8 cellular contexts compared by ENCODE assay signal in genomic region chrX:153723351-153724251, GRCh38. TPM values are rescaled to one million over a fixed set of nuclear protein-coding genes. Genes with fewer than 3 reads are reported as not detected.
A peak's percentile ranks its signal among the peaks of the same experiment; 100 is the strongest.
DNase-seq lines count a peak whose midpoint lies in the region; ATAC-seq and TF ChIP-seq lines count a peak whose summit lies in the region.

No MANE protein-coding gene starts in this region.

- intact Hi-C loops in activated T-helper 1 cell treated with anti-CD3 and anti-CD28 coated beads, Interleukin-12 subunit alpha, Interleukin-12 subunit beta, Interleukin-2, Interleukin-4 antibody, amounts not matched to agents 30 ng/mL and 10 ng/mL and 1 ng/mL, durations not matched to agents 14 hours and 24 hours and 36 hours (cut with micrococcal nuclease): loop anchor here (1.0 to 10.0 kb wide), 6 partner anchors 71 to 824 kb away; partner anchors contain the start of genes ARHGAP4, HCFC1, IDH3G and IKBKG

- no peaks in the 10 kb centered on the region for H3K9me3 Mint-ChIP-seq in activated T-helper 1 cell treated with anti-CD3 and anti-CD28 coated beads, Interleukin-12 subunit alpha, Interleukin-12 subunit beta, Interleukin-2, Interleukin-4 antibody, amounts not matched to agents 30 ng/mL and 10 ng/mL and 1 ng/mL, durations not matched to agents 14 hours and 24 hours and 36 hours
- H3K9me3 Mint-ChIP-seq in glutamatergic neuron (ENCODE audit: unreplicated experiment): peaks cover 5% of the 10 kb centered on the region

- ATAC-seq in GM18868 (IDR thresholded peaks at IDR 0.05; ENCODE audit: unreplicated experiment) (peak; percentile 38), HG03103 (IDR thresholded peaks at IDR 0.05; ENCODE audit: low read depth, unreplicated experiment) (peak; percentile 31)

- H3K27ac Mint-ChIP-seq in activated T-helper 1 cell treated with anti-CD3 and anti-CD28 coated beads, Interleukin-12 subunit alpha, Interleukin-12 subunit beta, Interleukin-2, Interleukin-4 antibody, amounts not matched to agents 30 ng/mL and 10 ng/mL and 1 ng/mL, durations not matched to agents 14 hours and 24 hours and 36 hours: peak overlapping the region; percentile 85
- peak overlapping the region; percentile 70 for H3K27ac Mint-ChIP-seq in glutamatergic neuron (ENCODE audit: unreplicated experiment)

- H3K27me3 Mint-ChIP-seq in activated T-helper 1 cell treated with anti-CD3 and anti-CD28 coated beads, Interleukin-12 subunit alpha, Interleukin-12 subunit beta, Interleukin-2, Interleukin-4 antibody, amounts not matched to agents 30 ng/mL and 10 ng/mL and 1 ng/mL, durations not matched to agents 14 hours and 24 hours and 36 hours (ENCODE audit: insufficient read depth): no peaks in the 10 kb centered on the region
- no peaks in the 10 kb centered on the region for H3K27me3 Mint-ChIP-seq in glutamatergic neuron (ENCODE audit: unreplicated experiment)

- H3K36me3 Mint-ChIP-seq in activated T-helper 1 cell treated with anti-CD3 and anti-CD28 coated beads, Interleukin-12 subunit alpha, Interleukin-12 subunit beta, Interleukin-2, Interleukin-4 antibody, amounts not matched to agents 30 ng/mL and 10 ng/mL and 1 ng/mL, durations not matched to agents 14 hours and 24 hours and 36 hours (ENCODE audit: low read depth): peaks cover 17% of the 10 kb centered on the region
- no peaks in the 10 kb centered on the region for H3K36me3 Mint-ChIP-seq in glutamatergic neuron (ENCODE audit: unreplicated experiment)

- H3K4me3 Mint-ChIP-seq in activated T-helper 1 cell treated with anti-CD3 and anti-CD28 coated beads, Interleukin-12 subunit alpha, Interleukin-12 subunit beta, Interleukin-2, Interleukin-4 antibody, amounts not matched to agents 30 ng/mL and 10 ng/mL and 1 ng/mL, durations not matched to agents 14 hours and 24 hours and 36 hours: peak overlapping the region; percentile 92
- peak overlapping the region; percentile 88 for H3K4me3 Mint-ChIP-seq in glutamatergic neuron (ENCODE audit: unreplicated experiment)

- DNase-seq in AG09319 (ENCODE audit: extremely low read depth, low read depth) (no peak), NCI-H774 (lab: John Stamatoyannopoulos, UW) (peak; percentile 22), glutamatergic neuron (peak; percentile 53), retina (peak; percentile 60), cerebellar cortex (ENCODE audit: low spot score) (no peak)
- DNase-seq in activated T-helper 1 cell treated with anti-CD3 and anti-CD28 coated beads, Interleukin-12 subunit alpha, Interleukin-12 subunit beta, Interleukin-2, Interleukin-4 antibody, amounts not matched to agents 30 ng/mL and 10 ng/mL and 1 ng/mL, durations not matched to agents 14 hours and 24 hours and 36 hours (ENCODE audit: low spot score): peak; percentile 32

- H3K4me1 Mint-ChIP-seq in activated T-helper 1 cell treated with anti-CD3 and anti-CD28 coated beads, Interleukin-12 subunit alpha, Interleukin-12 subunit beta, Interleukin-2, Interleukin-4 antibody, amounts not matched to agents 30 ng/mL and 10 ng/mL and 1 ng/mL, durations not matched to agents 14 hours and 24 hours and 36 hours (ENCODE audit: low read depth): peaks cover 17% of the 10 kb centered on the region
- H3K4me1 Mint-ChIP-seq in glutamatergic neuron (ENCODE audit: low read depth, unreplicated experiment): peaks cover 10% of the 10 kb centered on the region

- peak; percentile 39 for TF ChIP-seq CTCF in AG09319 (IDR thresholded peaks at IDR 0.05; ENCODE audit: low read depth, low read length)
- TF ChIP-seq CTCF in glutamatergic neuron (IDR thresholded peaks at IDR 0.05; ENCODE audit: partially characterized antibody, unreplicated experiment): no peak

RNA-seq across cellular contexts. Expression of gene BCAP31, which starts 0.6 kb away (rescaled TPM):
- 156 and 166 TPM in 2 replicates for total RNA-seq in activated T-helper 1 cell treated with anti-CD3 and anti-CD28 coated beads, Interleukin-12 subunit alpha, Interleukin-12 subunit beta, Interleukin-2, Interleukin-4 antibody, amounts not matched to agents 30 ng/mL and 10 ng/mL and 1 ng/mL, durations not matched to agents 14 hours and 24 hours and 36 hours
- total RNA-seq in glutamatergic neuron (ENCODE audit: unreplicated experiment): 155 TPM

RNA-seq across cellular contexts. Expression of gene ABCD1, which starts 1.1 kb away (rescaled TPM):
- total RNA-seq in activated T-helper 1 cell treated with anti-CD3 and anti-CD28 coated beads, Interleukin-12 subunit alpha, Interleukin-12 subunit beta, Interleukin-2, Interleukin-4 antibody, amounts not matched to agents 30 ng/mL and 10 ng/mL and 1 ng/mL, durations not matched to agents 14 hours and 24 hours and 36 hours: 8.4 TPM in 2 replicates
- total RNA-seq in glutamatergic neuron (ENCODE audit: unreplicated experiment): 13.5 TPM

RNA-seq across cellular contexts. Expression of gene SLC6A8, which starts 35.9 kb away (rescaled TPM):
- total RNA-seq in activated T-helper 1 cell treated with anti-CD3 and anti-CD28 coated beads, Interleukin-12 subunit alpha, Interleukin-12 subunit beta, Interleukin-2, Interleukin-4 antibody, amounts not matched to agents 30 ng/mL and 10 ng/mL and 1 ng/mL, durations not matched to agents 14 hours and 24 hours and 36 hours: 5.9 and 6.0 TPM in 2 replicates
- 108 TPM for total RNA-seq in glutamatergic neuron (ENCODE audit: unreplicated experiment)

RNA-seq across cellular contexts. Expression of gene PLXNB3, which starts 40.4 kb away (rescaled TPM):
- total RNA-seq in activated T-helper 1 cell treated with anti-CD3 and anti-CD28 coated beads, Interleukin-12 subunit alpha, Interleukin-12 subunit beta, Interleukin-2, Interleukin-4 antibody, amounts not matched to agents 30 ng/mL and 10 ng/mL and 1 ng/mL, durations not matched to agents 14 hours and 24 hours and 36 hours: 0.21 and 0.81 TPM in 2 replicates
- 5.8 TPM for total RNA-seq in glutamatergic neuron (ENCODE audit: unreplicated experiment)

RNA-seq across cellular contexts. Expression of gene PNCK, which starts 50.0 kb away (rescaled TPM):
- 0.15 TPM in 1 of 2 replicates, not detected in the other for total RNA-seq in activated T-helper 1 cell treated with anti-CD3 and anti-CD28 coated beads, Interleukin-12 subunit alpha, Interleukin-12 subunit beta, Interleukin-2, Interleukin-4 antibody, amounts not matched to agents 30 ng/mL and 10 ng/mL and 1 ng/mL, durations not matched to agents 14 hours and 24 hours and 36 hours
- total RNA-seq in glutamatergic neuron (ENCODE audit: unreplicated experiment): 4.3 TPM

Comparison
In these comparisons a context has a peak if more than half of its experiments do, and no peak if none do; other contexts are left out.
1. DNase-seq: peak in NCI-H774 (single experiment), activated T-helper 1 cell treated with anti-CD3 and anti-CD28 coated beads, Interleukin-12 subunit alpha, Interleukin-12 subunit beta, Interleukin-2, Interleukin-4 antibody, amounts not matched to agents 30 ng/mL and 10 ng/mL and 1 ng/mL, durations not matched to agents 14 hours and 24 hours and 36 hours (single experiment), glutamatergic neuron (single experiment) and retina (single experiment); none in AG09319 (single experiment) and cerebellar cortex (single experiment).
2. RNA of gene SLC6A8, which starts 35.9 kb away (total RNA-seq): 108 TPM in glutamatergic neuron (single experiment); 5.9 to 6.0 TPM in activated T-helper 1 cell treated with anti-CD3 and anti-CD28 coated beads, Interleukin-12 subunit alpha, Interleukin-12 subunit beta, Interleukin-2, Interleukin-4 antibody, amounts not matched to agents 30 ng/mL and 10 ng/mL and 1 ng/mL, durations not matched to agents 14 hours and 24 hours and 36 hours; every median in the first group is over 10 times any median in the second.